Comparison of ENCODE assay signal across 22 cellular contexts in the genomic region with DNA sequence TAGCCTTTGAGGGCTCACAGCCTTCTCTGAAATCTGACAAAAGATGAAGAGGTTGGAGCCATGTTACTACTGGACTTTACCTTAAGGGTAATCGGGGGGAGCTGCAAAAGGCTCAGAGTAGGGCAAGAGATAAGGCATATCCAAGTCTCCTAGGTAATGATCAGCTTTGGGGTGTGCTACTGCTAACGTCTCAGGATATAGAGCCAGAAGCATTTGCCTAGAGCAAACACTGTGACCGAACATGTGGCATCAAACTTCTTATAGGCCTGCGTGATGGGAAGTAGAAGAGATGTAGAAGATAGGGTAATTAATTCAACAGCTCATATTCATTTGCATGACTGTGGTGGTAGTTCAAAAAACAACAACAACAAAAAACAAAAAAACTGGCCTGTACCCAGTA. TPM values are rescaled to one million over a fixed set of nuclear protein-coding genes. Genes with fewer than 3 reads are reported as not detected.
A peak's percentile ranks its signal among the peaks of the same experiment; 100 is the strongest.
DNase-seq lines count a peak whose midpoint lies in the region; ATAC-seq, FAIRE-seq and TF ChIP-seq lines count a peak whose summit lies in the region.
"Had no signal": no experiment of that assay in that cellular context is flagged by ENCODE, and none has a peak within 500 bp of the region (broad histone marks: within the 10 kb centered on the region; RNA-seq: fewer than 3 reads in every experiment).

No MANE protein-coding gene starts in this region.

- no peak for TF ChIP-seq CTCF in cardiac muscle cell (IDR thresholded peaks at IDR 0.05; ENCODE audit: low read depth, low read length)
- TF ChIP-seq CTCF in Panc1 (IDR thresholded peaks at IDR 0.05), result no peak

- H3K4me3 ChIP-seq in cardiac muscle cell, result no peak overlapping the region
- H3K4me3 ChIP-seq in Panc1 (ENCODE audit: low read depth in 2 of 2, low read length in 2 of 2), result no peak overlapping the region
- H3K4me3 ChIP-seq in small intestine (ENCODE audit: low read depth in 1 of 2, low read length in 2 of 2), result no peak overlapping the region

- intact Hi-C loops in left cardiac atrium (cut with DNase I) (no loop called here), Panc1 (cut with micrococcal nuclease; ENCODE audit: unreplicated experiment) (no loop called here), left ventricle myocardium superior (cut with micrococcal nuclease) (no loop called here)

- 9 to 45% (median 30%) methylated on average over 4 of the region's 4 CpGs for WGBS in small intestine, 3 donors

- H3K9me3 ChIP-seq in cardiac muscle cell (ENCODE audit: low read depth), result no peaks in the 10 kb centered on the region
- no peaks in the 10 kb centered on the region for H3K9me3 ChIP-seq in Panc1 (ENCODE audit: control insufficient read depth, insufficient read depth, low read depth, low read length)
- H3K9me3 ChIP-seq in small intestine (ENCODE audit: control insufficient read depth, low read depth), result no peaks in the 10 kb centered on the region

- H3K4me1 ChIP-seq in cardiac muscle cell (ENCODE audit: low read depth) (peaks cover 43% of the 10 kb centered on the region), Panc1 (ENCODE audit: control insufficient read depth, insufficient read depth, low read length) (peaks cover 66% of the 10 kb centered on the region), small intestine (ENCODE audit: control insufficient read depth in 2 of 2, insufficient read depth in 1 of 2, low read depth in 1 of 2, low read length in 1 of 2) (peaks cover 12 to 15% of the 10 kb centered on the region in 2 donors)

- in situ Hi-C loops in Panc1 (cut with HindIII; ENCODE audit: low pct_unique_long_range_greater_than_20kb, low sequenced_read_pairs), result no loop called here

- DNase-seq in cardiac muscle cell (ENCODE audit: low read depth in 1 of 2, low spot score in 1 of 2) (no peak), left cardiac atrium (no peak), Panc1 (ENCODE audit: low read depth, low spot score) (no peak), left ventricle myocardium superior (no peak), small intestine (peak; percentile 64), COR-L47 (lab: John Stamatoyannopoulos, UW) (no peak), NCI-H510A (lab: John Stamatoyannopoulos, UW) (no peak)
- DNase-seq in activated CD4-positive, alpha-beta T cell treated with anti-CD3 and anti-CD28 coated beads for 4 hours, result no peak
- DNase-seq: ACHN; activated T-cell treated with anti-CD3 and anti-CD28 coated beads, Interleukin-2, amount 50 U/mL, for 72 hours; amniotic stem cell; HCEC 1CT; midbrain; MV-4-11; NCI-H2029 treated with DMSO at 0.1 percent for 48 hours; NCI-H748 treated with DMSO at 0.1 percent for 48 hours; occipital lobe; RPMI8226; stimulated activated naive CD4-positive, alpha-beta T cell; T-helper 2 cell had no signal

- ATAC-seq in left cardiac atrium, result no peak
- peak; percentile 20; the same call in 1 of the 2 replicates for ATAC-seq in Panc1
- peak; percentile 5 for ATAC-seq in left ventricle myocardium superior
- ATAC-seq: activated T-cell treated with anti-CD3 and anti-CD28 coated beads, Interleukin-2, amount 50 U/mL, for 72 hours had no signal

- H3K36me3 ChIP-seq in cardiac muscle cell, result no peaks in the 10 kb centered on the region
- H3K36me3 ChIP-seq in Panc1 (ENCODE audit: control insufficient read depth, insufficient read depth, low read length), result peaks cover 8% of the 10 kb centered on the region; the same call in 1 of the 2 replicates
- H3K36me3 ChIP-seq in small intestine (ENCODE audit: control insufficient read depth in 2 of 2, insufficient read depth in 2 of 2, low read length in 2 of 2), result no peaks in the 10 kb centered on the region

- peak overlapping the region; percentile 44 for H3K27ac ChIP-seq in cardiac muscle cell
- peak overlapping the region; percentile 79 for H3K27ac ChIP-seq in Panc1 (ENCODE audit: low read length)
- H3K27ac ChIP-seq in small intestine (ENCODE audit: low read depth in 1 of 2, low read length in 1 of 2), result peak overlapping the region; percentile 32 to 56

- CTCF ChIA-PET in Panc1 (lab: Charles Lee), result interaction anchor here (0.7 kb wide), 1 partner anchor 20 kb away, joined by 3 read pairs; no protein-coding TSS in a partner anchor

- POLR2A ChIA-PET in Panc1 (lab: Charles Lee), result interaction anchor here (0.7 kb wide), 1 partner anchor 15 kb away, joined by 3 read pairs; no protein-coding TSS in a partner anchor

- BruUV-seq in Panc1 (replicated peaks; lab: Mats Ljungman, UMichigan), result no TSS peak

- FAIRE-seq in small intestine (lab: Jason Lieb, UNC), result no peak
- FAIRE-seq: G401.6, islet of Langerhans had no signal

- H3K27me3 ChIP-seq in cardiac muscle cell (no peaks in the 10 kb centered on the region), Panc1 (ENCODE audit: control insufficient read depth, insufficient read depth, low read length) (no peaks in the 10 kb centered on the region), small intestine (ENCODE audit: control insufficient read depth in 2 of 2, insufficient read depth in 2 of 2, low read length in 2 of 2) (no peaks in the 10 kb centered on the region)

RNA-seq across cellular contexts. Expression of a gene that starts 11.1 kb away (rescaled TPM):
- 64.0 and 126 TPM in 2 replicates for total RNA-seq in cardiac muscle cell
- 164 and 173 TPM in 2 replicates for polyA plus RNA-seq in cardiac muscle cell
- total RNA-seq in left cardiac atrium, result 100 to 1,000 TPM in 1 of 2 donors, 10 to 100 TPM in 1; 77.4 to 109 TPM
- 115 TPM for total RNA-seq in Panc1 (2021; ENCODE audit: unreplicated experiment)
- 54.8 TPM for polyA plus RNA-seq in Panc1 (2012; ENCODE audit: insufficient read length)
- total RNA-seq in left ventricle myocardium superior, result 92.6 TPM
- polyA plus RNA-seq in small intestine, result 10 to 100 TPM; 72.7 to 83.4 (median 77.3) TPM

RNA-seq across cellular contexts. Expression of a gene that starts 51.6 kb away (rescaled TPM):
- total RNA-seq in cardiac muscle cell, result 36.9 and 38.4 TPM in 2 replicates
- polyA plus RNA-seq in cardiac muscle cell, result 37.2 and 43.9 TPM in 2 replicates
- total RNA-seq in left cardiac atrium, result 10 to 100 TPM; 17.7 to 21.8 TPM
- total RNA-seq in Panc1 (2021; ENCODE audit: unreplicated experiment), result 88.9 TPM
- polyA plus RNA-seq in Panc1 (2012; ENCODE audit: insufficient read length), result 209 TPM
- 31.1 TPM for total RNA-seq in left ventricle myocardium superior
- polyA plus RNA-seq in small intestine, result 10 to 100 TPM; 16.8 to 33.5 (median 20.8) TPM

Comparison
In these comparisons a context has a peak if more than half of its experiments do, and no peak if none do; other contexts are left out.
1. ATAC-seq: peak in Panc1 (single experiment) and left ventricle myocardium superior (single experiment); none in left cardiac atrium (0 of 2).
2. Peak in every context shown above with its lines, with median percentiles within 50 percentile points of each other: H3K27ac ChIP-seq.